ENCODE assay signal across 23 cellular contexts in genomic region chr21:16304700-16305099, GRCh38.
DNase-seq lines count a peak whose midpoint lies in the region; ATAC-seq and TF ChIP-seq lines count a peak whose summit lies in the region.
"Had no signal": no experiment of that assay in that cellular context is flagged by ENCODE, and none has a peak within 500 bp of the region (broad histone marks: within the 10 kb centered on the region; RNA-seq: fewer than 3 reads in every experiment).

No MANE protein-coding gene starts in this region.

- no peak for ATAC-seq in stimulated activated naive B cell treated with anti-CD40 and anti-IgM and Interleukin-4, amounts not matched to agents 10 μg/mL and 1 μg/mL and 100 μg/mL, for 72 hours (replicated peaks)
- no peak for ATAC-seq in activated CD4-positive, alpha-beta T cell treated with anti-CD3 and anti-CD28 coated beads for 36 hours
- ATAC-seq: foreskin keratinocyte; stimulated activated naive CD8-positive, alpha-beta T cell treated with anti-CD3 and anti-CD28 coated beads, Interleukin-15, Interleukin-2, amounts not matched to agents 100 U/mL and 50 U/mL, for 24 hours had no signal

- DNase-seq in SK-N-MC (ENCODE audit: low read depth, low spot score) = no peak
- DNase-seq in choroid plexus epithelial cell (ENCODE audit: low read depth) = peak; percentile 28
- DNase-seq in substantia nigra (lab: John Stamatoyannopoulos, UW) = no peak
- no peak for DNase-seq in stimulated activated naive B cell treated with anti-CD40 and anti-IgM and Interleukin-4, amounts not matched to agents 10 μg/mL and 1 μg/mL and 100 μg/mL, for 72 hours
- DNase-seq in NCI-H1105 (lab: John Stamatoyannopoulos, UW) = no peak
- DNase-seq in activated CD4-positive, alpha-beta T cell treated with anti-CD3 and anti-CD28 coated beads for 36 hours = no peak
- DNase-seq: activated CD4-positive, alpha-beta T cell treated with anti-CD3 and anti-CD28 coated beads, Interleukin-2, amount 10 ng/mL, durations not matched to agents 7 days and 5 days; activated CD8-positive, alpha-beta memory T cell treated with anti-CD3 and anti-CD28 coated beads, Interleukin-2, amount 50 U/mL, for 4 hours; activated effector memory CD4-positive, alpha-beta T cell treated with anti-CD3 and anti-CD28 coated beads, Interleukin-2, amount 50 U/mL, for 16 hours; CD4-positive, alpha-beta memory T cell; cerebellar nuclear complex; foreskin keratinocyte; GF-D8; NCI-H1436 treated with DMSO at 0.1 percent for 48 hours; NCI-H526 treated with DMSO at 0.1 percent for 48 hours; nucleus accumbens; SHP77; sigmoid colon; stimulated activated CD4-positive, alpha-beta T cell treated with anti-CD3 and anti-CD28 coated beads, Interleukin-1b, Interleukin-23, amount 100 ng/mL, for 48 hours; stimulated activated naive CD8-positive, alpha-beta T cell treated with anti-CD3 and anti-CD28 coated beads, Interleukin-15, Interleukin-2, amounts not matched to agents 100 U/mL and 50 U/mL, for 24 hours; T-helper 1 cell had no signal

- H3K9me3 Mint-ChIP-seq in stimulated activated naive B cell treated with anti-CD40 and anti-IgM and Interleukin-4, amounts not matched to agents 10 μg/mL and 1 μg/mL and 100 μg/mL, for 72 hours = no peaks in the 10 kb centered on the region
- no peaks in the 10 kb centered on the region for H3K9me3 Mint-ChIP-seq in activated CD4-positive, alpha-beta T cell treated with anti-CD3 and anti-CD28 coated beads for 36 hours (ENCODE audit: low read depth)
- H3K9me3 Mint-ChIP-seq: activated CD4-positive, alpha-beta T cell treated with anti-CD3 and anti-CD28 coated beads, Interleukin-2, amount 10 ng/mL, durations not matched to agents 7 days and 5 days had no signal

- no peaks in the 10 kb centered on the region for H3K27me3 ChIP-seq in muscle layer of duodenum (ENCODE audit: low read depth, low read length)
- H3K27me3 ChIP-seq: foreskin keratinocyte, sigmoid colon had no signal

- no peak overlapping the region for H3K27ac Mint-ChIP-seq in stimulated activated naive B cell treated with anti-CD40 and anti-IgM and Interleukin-4, amounts not matched to agents 10 μg/mL and 1 μg/mL and 100 μg/mL, for 72 hours
- no peak overlapping the region for H3K27ac Mint-ChIP-seq in activated CD4-positive, alpha-beta T cell treated with anti-CD3 and anti-CD28 coated beads for 36 hours
- H3K27ac Mint-ChIP-seq: activated CD4-positive, alpha-beta T cell treated with anti-CD3 and anti-CD28 coated beads, Interleukin-2, amount 10 ng/mL, durations not matched to agents 7 days and 5 days; CD4-positive, alpha-beta memory T cell had no signal

- H3K27ac ChIP-seq in SK-N-MC (peak overlapping the region; percentile 30; the same call in 1 of the 2 replicates), muscle layer of duodenum (ENCODE audit: low read length) (peak overlapping the region; percentile 37), substantia nigra (ENCODE audit: low read depth, low read length, poor library complexity, severe bottlenecking) (peak overlapping the region; percentile 51)
- H3K27ac ChIP-seq: foreskin keratinocyte had no signal

- TF ChIP-seq CTCF in choroid plexus epithelial cell (conservative IDR thresholded peaks at IDR 0.05; ENCODE audit: low read depth, low read length) = no peak

- H3K4me3 ChIP-seq in SK-N-MC = no peak overlapping the region
- H3K4me3 ChIP-seq in choroid plexus epithelial cell (ENCODE audit: low read depth, low read length) = no peak overlapping the region
- no peak overlapping the region for H3K4me3 ChIP-seq in muscle layer of duodenum (ENCODE audit: low read depth in 1 of 2, low read length in 2 of 2)
- H3K4me3 ChIP-seq: HAP-1 had no signal

- H3K4me1 ChIP-seq in muscle layer of duodenum (ENCODE audit: control insufficient read depth in 1 of 2, insufficient read depth in 2 of 2, low read length in 2 of 2) = no peaks in the 10 kb centered on the region

- peaks cover 2 to 6% of the 10 kb centered on the region in 2 donors for H3K4me1 Mint-ChIP-seq in stimulated activated naive B cell treated with anti-CD40 and anti-IgM and Interleukin-4, amounts not matched to agents 10 μg/mL and 1 μg/mL and 100 μg/mL, for 72 hours
- H3K4me1 Mint-ChIP-seq in activated CD4-positive, alpha-beta T cell treated with anti-CD3 and anti-CD28 coated beads for 36 hours = peaks cover 7% of the 10 kb centered on the region

- H3K4me3 Mint-ChIP-seq in stimulated activated naive B cell treated with anti-CD40 and anti-IgM and Interleukin-4, amounts not matched to agents 10 μg/mL and 1 μg/mL and 100 μg/mL, for 72 hours = no peak overlapping the region
- no peak overlapping the region for H3K4me3 Mint-ChIP-seq in activated CD4-positive, alpha-beta T cell treated with anti-CD3 and anti-CD28 coated beads for 36 hours
- H3K4me3 Mint-ChIP-seq: activated CD4-positive, alpha-beta T cell treated with anti-CD3 and anti-CD28 coated beads, Interleukin-2, amount 10 ng/mL, durations not matched to agents 7 days and 5 days; CD4-positive, alpha-beta memory T cell had no signal

- H3K36me3 ChIP-seq in SK-N-MC (ENCODE audit: insufficient read depth, low read length) = no peaks in the 10 kb centered on the region
- no peaks in the 10 kb centered on the region for H3K36me3 ChIP-seq in muscle layer of duodenum (ENCODE audit: control insufficient read depth in 1 of 2, insufficient read depth in 2 of 2, low read length in 2 of 2)
- H3K36me3 ChIP-seq: HAP-1, sigmoid colon had no signal

- H3K27me3 Mint-ChIP-seq in stimulated activated naive B cell treated with anti-CD40 and anti-IgM and Interleukin-4, amounts not matched to agents 10 μg/mL and 1 μg/mL and 100 μg/mL, for 72 hours = no peaks in the 10 kb centered on the region
- no peaks in the 10 kb centered on the region for H3K27me3 Mint-ChIP-seq in activated CD4-positive, alpha-beta T cell treated with anti-CD3 and anti-CD28 coated beads for 36 hours
- H3K27me3 Mint-ChIP-seq: activated CD4-positive, alpha-beta T cell treated with anti-CD3 and anti-CD28 coated beads, Interleukin-2, amount 10 ng/mL, durations not matched to agents 7 days and 5 days; CD4-positive, alpha-beta memory T cell had no signal

- H3K9me3 ChIP-seq in SK-N-MC (ENCODE audit: low read depth, low read length) (no peaks in the 10 kb centered on the region), muscle layer of duodenum (ENCODE audit: control insufficient read depth in 1 of 2, low read length in 2 of 2) (no peaks in the 10 kb centered on the region)
- H3K9me3 ChIP-seq: HAP-1, sigmoid colon had no signal

- no peaks in the 10 kb centered on the region for H3K36me3 Mint-ChIP-seq in stimulated activated naive B cell treated with anti-CD40 and anti-IgM and Interleukin-4, amounts not matched to agents 10 μg/mL and 1 μg/mL and 100 μg/mL, for 72 hours
- no peaks in the 10 kb centered on the region for H3K36me3 Mint-ChIP-seq in activated CD4-positive, alpha-beta T cell treated with anti-CD3 and anti-CD28 coated beads for 36 hours (ENCODE audit: low read depth)
- H3K36me3 Mint-ChIP-seq: CD4-positive, alpha-beta memory T cell had no signal

- POLR2A ChIA-PET in activated CD4-positive, alpha-beta T cell treated with anti-CD3 and anti-CD28 coated beads for 36 hours (lab: Charles Lee) = no interaction called here

- intact Hi-C loops in activated CD4-positive, alpha-beta T cell treated with anti-CD3 and anti-CD28 coated beads for 36 hours (cut with DNase I, micrococcal nuclease) = loop anchor here in 1 of 2 experiments (5.0 kb wide), 1 partner anchor 112 kb away; no protein-coding TSS in a partner anchor

- no peak overlapping the region for H3K9ac ChIP-seq in SK-N-MC (ENCODE audit: insufficient read length)

- CTCF ChIA-PET in activated CD4-positive, alpha-beta T cell treated with anti-CD3 and anti-CD28 coated beads for 36 hours (lab: Charles Lee) = interaction anchor here (0.6 kb wide), 1 partner anchor 1558 kb away, joined by 3 read pairs; no protein-coding TSS in a partner anchor
